In the genomic region with DNA sequence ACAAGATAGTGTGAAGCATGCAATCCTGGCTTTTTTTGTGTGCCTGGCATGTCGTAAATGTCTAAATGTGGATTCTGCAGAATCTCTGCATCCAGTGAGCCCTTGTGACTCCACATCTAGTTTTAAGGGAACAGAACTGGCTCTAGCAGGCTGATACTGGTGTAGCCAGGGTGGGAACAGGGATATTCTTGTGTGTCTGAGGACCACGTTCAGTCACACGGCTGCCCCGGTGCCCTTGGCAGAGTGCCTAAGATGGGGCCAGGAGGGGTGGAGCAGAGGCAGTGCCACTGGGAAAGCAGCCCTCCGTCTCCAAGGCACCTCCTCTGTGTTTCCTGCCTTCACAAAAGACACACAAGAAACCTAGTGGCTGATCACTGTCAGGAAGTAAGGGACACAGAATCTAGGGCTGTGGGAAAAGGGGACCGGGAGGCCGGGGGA, we compare ENCODE assay signal across 11 cellular contexts.
DNase-seq lines count a peak whose midpoint lies in the region; ATAC-seq, FAIRE-seq and TF ChIP-seq lines count a peak whose summit lies in the region.
"Had no signal": no experiment of that assay in that cellular context is flagged by ENCODE, and none has a peak within 500 bp of the region (broad histone marks: within the 10 kb centered on the region; RNA-seq: fewer than 3 reads in every experiment).

No MANE protein-coding gene starts in this region.

- ATAC-seq in PC-3 = no peak

- H3K36me3 ChIP-seq in PC-3 (ENCODE audit: low read depth, low read length) = no peaks in the 10 kb centered on the region

- no peaks in the 10 kb centered on the region for H4K20me1 ChIP-seq in PC-3 (ENCODE audit: low read length)

- H3K9me2 ChIP-seq in PC-3 (replicated peaks; ENCODE audit: low read length) = no peaks in the 10 kb centered on the region

- TF ChIP-seq CTCF in PC-3 (conservative IDR thresholded peaks at IDR 0.05; ENCODE audit: low read depth, low read length) = no peak

- peaks cover 4% of the 10 kb centered on the region for H3F3A ChIP-seq in PC-3 (ENCODE audit: low read length, unreplicated experiment)

- POLR2A ChIA-PET in PC-3 (lab: Charles Lee; ENCODE audit: unreplicated experiment) = no interaction called here

- H3K4me3 ChIP-seq in PC-3 (ENCODE audit: low read length) = no peak overlapping the region

- no peak overlapping the region; the same call in 1 of the 2 replicates for H3K27ac ChIP-seq in PC-3 (ENCODE audit: low read length)

- no peak overlapping the region for H3K9ac ChIP-seq in PC-3 (ENCODE audit: low read length)

- FAIRE-seq in RCC 7860 (lab: Jason Lieb, UNC) = no peak

- H3K27me3 ChIP-seq in PC-3 (ENCODE audit: low read length) = no peaks in the 10 kb centered on the region

- no peaks in the 10 kb centered on the region for H3K79me2 ChIP-seq in PC-3 (ENCODE audit: low read length)

- no peak overlapping the region for H3K4me2 ChIP-seq in PC-3 (ENCODE audit: low read length)

- no peak overlapping the region for H2AFZ ChIP-seq in PC-3 (ENCODE audit: low read length)

- DNase-seq in ELF-1 (ENCODE audit: low read depth, low spot score) = peak; percentile 47
- peak; percentile 21 for DNase-seq in RCC 7860 (ENCODE audit: low spot score)
- peak; percentile 72 for DNase-seq in glomerular visceral epithelial cell (ENCODE audit: extremely low spot score)
- peak; percentile 82 for DNase-seq in posterior vena cava (ENCODE audit: low spot score)
- DNase-seq in stimulated activated naive CD4-positive, alpha-beta T cell (lab: John Stamatoyannopoulos, UW) = no peak
- DNase-seq in PC-3 = no peak
- no peak for DNase-seq in NCI-H187 (lab: John Stamatoyannopoulos, UW)
- no peak for DNase-seq in NOMO-1 treated with dmso at 0.1 percent for 144 hours (lab: John Stamatoyannopoulos, UW; ENCODE audit: unreplicated experiment)
- DNase-seq: activated CD4-positive, alpha-beta memory T cell treated with anti-CD3 and anti-CD28 coated beads for 36 hours; cortex of kidney; naive B cell had no signal

- CTCF ChIA-PET in PC-3 (lab: Charles Lee) = no interaction called here

- H3K4me1 ChIP-seq in PC-3 (ENCODE audit: insufficient read depth, low read length) = peaks cover 22% of the 10 kb centered on the region

- intact Hi-C loops in posterior vena cava (cut with DNase I) (no loop called here), PC-3 (cut with micrococcal nuclease) (loop anchor here (2.0 to 10.0 kb wide), 2 partner anchors 19 to 191 kb away; no protein-coding TSS in a partner anchor)

- no peaks in the 10 kb centered on the region for H3K9me3 ChIP-seq in PC-3 (ENCODE audit: low read length)

- BruUV-seq in PC-3 (replicated peaks; lab: Mats Ljungman, UMichigan) = no TSS peak

Comparison
In these comparisons a context has a peak if more than half of its experiments do, and no peak if none do; other contexts are left out.
1. DNase-seq: peak in ELF-1 (single experiment), RCC 7860 (single experiment), glomerular visceral epithelial cell (single experiment) and posterior vena cava (single experiment); none in stimulated activated naive CD4-positive, alpha-beta T cell (0 of 6), PC-3 (single experiment), NCI-H187 (0 of 2) and NOMO-1 treated with dmso at 0.1 percent for 144 hours (single experiment).